In genomic region chr3:51686056-51686455, GRCh38 we compare ENCODE assay signal across 10 cellular contexts. TPM values are rescaled to one million over a fixed set of nuclear protein-coding genes. Genes with fewer than 3 reads are reported as not detected.
A peak's percentile ranks its signal among the peaks of the same experiment; 100 is the strongest.
DNase-seq lines count a peak whose midpoint lies in the region; FAIRE-seq and TF ChIP-seq lines count a peak whose summit lies in the region.
"Had no signal": no experiment of that assay in that cellular context is flagged by ENCODE, and none has a peak within 500 bp of the region (broad histone marks: within the 10 kb centered on the region; RNA-seq: fewer than 3 reads in every experiment).

No MANE protein-coding gene starts in this region.

- H3K36me3 ChIP-seq in muscle layer of duodenum (ENCODE audit: control insufficient read depth in 1 of 2, insufficient read depth in 2 of 2, low read length in 2 of 2) (peaks cover 34 to 43% of the 10 kb centered on the region in 2 donors), testis (ENCODE audit: low read depth, missing control alignments) (no peaks in the 10 kb centered on the region)

- CTCF ChIA-PET in activated naive CD4-positive, alpha-beta T cell treated with anti-CD3 and anti-CD28 coated beads for 36 hours (lab: Charles Lee) = interaction anchor here (0.5 to 7.9 kb wide), 4 partner anchors 11 to 653 kb away, joined by 3 to 136 read pairs (median 6); partner anchors contain the start of gene DCAF1
- CTCF ChIA-PET in MCF 10A (lab: Yijun Ruan, JAX) = interaction anchor here (0.9 to 1.6 kb wide), 5 partner anchors 17 to 296 kb away, joined by 3 to 11 read pairs (median 3); no protein-coding TSS in a partner anchor

- no peak for FAIRE-seq in urothelium cell line (lab: Jason Lieb, UNC)
- FAIRE-seq: colon had no signal

- peak overlapping the region; percentile 90 for H3K27ac Mint-ChIP-seq in activated naive CD4-positive, alpha-beta T cell treated with anti-CD3 and anti-CD28 coated beads for 36 hours
- H3K27ac Mint-ChIP-seq in MCF 10A (ENCODE audit: low read depth, unreplicated experiment) = peak overlapping the region; percentile 70

- H3K4me1 Mint-ChIP-seq in activated naive CD4-positive, alpha-beta T cell treated with anti-CD3 and anti-CD28 coated beads for 36 hours (ENCODE audit: low read depth) = peaks cover 79% of the 10 kb centered on the region
- H3K4me1 Mint-ChIP-seq in MCF 10A (ENCODE audit: insufficient read depth, unreplicated experiment) = peaks cover 36% of the 10 kb centered on the region

- no peaks in the 10 kb centered on the region for H3K9me3 Mint-ChIP-seq in activated naive CD4-positive, alpha-beta T cell treated with anti-CD3 and anti-CD28 coated beads for 36 hours
- H3K9me3 Mint-ChIP-seq in MCF 10A (ENCODE audit: unreplicated experiment) = no peaks in the 10 kb centered on the region

- H3K27me3 ChIP-seq in muscle layer of duodenum (ENCODE audit: low read depth, low read length) = no peaks in the 10 kb centered on the region
- H3K27me3 ChIP-seq in testis = no peaks in the 10 kb centered on the region

- H3K4me3 Mint-ChIP-seq in activated naive CD4-positive, alpha-beta T cell treated with anti-CD3 and anti-CD28 coated beads for 36 hours = peak overlapping the region; percentile 37
- H3K4me3 Mint-ChIP-seq in MCF 10A (ENCODE audit: unreplicated experiment) = no peak overlapping the region

- peaks cover 33% of the 10 kb centered on the region for H3K36me3 Mint-ChIP-seq in activated naive CD4-positive, alpha-beta T cell treated with anti-CD3 and anti-CD28 coated beads for 36 hours (ENCODE audit: low read depth)
- H3K36me3 Mint-ChIP-seq in MCF 10A (ENCODE audit: insufficient read depth, unreplicated experiment) = peaks cover 65% of the 10 kb centered on the region

- peak overlapping the region; percentile 60 for H3K27ac ChIP-seq in muscle layer of duodenum (ENCODE audit: low read length)
- H3K27ac ChIP-seq in testis = peak overlapping the region; percentile 50 to 57

- intact Hi-C loops in activated naive CD4-positive, alpha-beta T cell treated with anti-CD3 and anti-CD28 coated beads for 36 hours (cut with micrococcal nuclease) = loop anchor here (1.0 kb wide), 5 partner anchors 11 to 186 kb away; partner anchors contain the start of genes DCAF1, RAD54L2 and TEX264
- intact Hi-C loops in MCF 10A (cut with micrococcal nuclease) = no loop called here
- intact Hi-C loops in testis (cut with DNase I; ENCODE audit: low total_unique reads) = no loop called here

- H3K4me3 ChIP-seq in muscle layer of duodenum (ENCODE audit: low read depth in 1 of 2, low read length in 2 of 2) = no peak overlapping the region
- no peak overlapping the region for H3K4me3 ChIP-seq in testis

- DNase-seq in activated naive CD4-positive, alpha-beta T cell treated with anti-CD3 and anti-CD28 coated beads for 36 hours = no peak
- DNase-seq in activated naive CD4-positive, alpha-beta T cell treated with Interleukin-2 at 50 U/mL for 16 hours = no peak
- DNase-seq in MCF 10A (ENCODE audit: unreplicated experiment) = no peak
- no peak for DNase-seq in testis
- no peak for DNase-seq in activated effector memory CD4-positive, alpha-beta T cell treated with anti-CD3 and anti-CD28 coated beads, Interleukin-2, amount 50 U/mL, for 16 hours
- DNase-seq in NCI-H510A treated with DMSO at 0.1 percent for 48 hours (lab: John Stamatoyannopoulos, UW) = no peak
- no peak for DNase-seq in urothelium cell line (ENCODE audit: low spot score)
- DNase-seq: NCI-H2029 treated with DMSO at 0.1 percent for 48 hours had no signal

- H3K27me3 Mint-ChIP-seq in activated naive CD4-positive, alpha-beta T cell treated with anti-CD3 and anti-CD28 coated beads for 36 hours (ENCODE audit: low read depth) = no peaks in the 10 kb centered on the region
- H3K27me3 Mint-ChIP-seq in MCF 10A (ENCODE audit: insufficient read depth, unreplicated experiment) = no peaks in the 10 kb centered on the region

- no peak for TF ChIP-seq POLR2A in testis (IDR thresholded peaks at IDR 0.05)

- BruUV-seq in MCF 10A (replicated peaks; lab: Mats Ljungman, UMichigan) = no TSS peak

- TF ChIP-seq CTCF in MCF 10A (IDR thresholded peaks at IDR 0.05; ENCODE audit: unreplicated experiment) (no peak), testis (IDR thresholded peaks at IDR 0.05) (no peak)

- POLR2A ChIA-PET in MCF 10A (lab: Yijun Ruan, JAX) = interaction anchor here (1.2 to 1.5 kb wide), 2 partner anchors 13 to 186 kb away, joined by 3 to 4 read pairs; partner anchors contain the start of gene DCAF1

- peaks cover 10 to 18% of the 10 kb centered on the region in 2 donors for H3K4me1 ChIP-seq in muscle layer of duodenum (ENCODE audit: control insufficient read depth in 1 of 2, insufficient read depth in 2 of 2, low read length in 2 of 2)
- peaks cover 51% of the 10 kb centered on the region for H3K4me1 ChIP-seq in testis

- no peaks in the 10 kb centered on the region for H3K9me3 ChIP-seq in muscle layer of duodenum (ENCODE audit: control insufficient read depth in 1 of 2, low read length in 2 of 2)
- H3K9me3 ChIP-seq in testis = no peaks in the 10 kb centered on the region

- WGBS in testis, 2 donors = 58 to 64% methylated on average over 4 of the region's 4 CpGs

RNA-seq across cellular contexts. Expression of gene TEX264, which starts 15.0 kb away (rescaled TPM):
- 10 to 100 TPM; 23.7 to 26.6 TPM for total RNA-seq in activated naive CD4-positive, alpha-beta T cell treated with anti-CD3 and anti-CD28 coated beads for 36 hours
- total RNA-seq in MCF 10A (2022) (41.3 and 46.4 TPM in 2 replicates), testis (100 to 1,000 TPM; 241 to 251 TPM)
- polyA plus RNA-seq in testis (ENCODE audit: insufficient read depth, low read depth, low replicate concordance) = 252 TPM

RNA-seq across cellular contexts. Expression of gene GRM2, which starts 20.8 kb away (rescaled TPM):
- total RNA-seq in activated naive CD4-positive, alpha-beta T cell treated with anti-CD3 and anti-CD28 coated beads for 36 hours = under 1 TPM in 1 of 2 experiments, not detected in 1; 0.07 TPM
- 0.23 and 0.44 TPM in 2 replicates for total RNA-seq in MCF 10A (2022)
- 10 to 100 TPM; 16.9 to 34.7 TPM for total RNA-seq in testis
- 10.7 TPM for polyA plus RNA-seq in testis (ENCODE audit: insufficient read depth, low read depth, low replicate concordance)

Comparison
In these comparisons a context has a peak if more than half of its experiments do, and no peak if none do; other contexts are left out.
1. RNA of gene GRM2, which starts 20.8 kb away (total RNA-seq): 16.9 to 34.7 TPM in testis; 0.23 to 0.44 TPM in MCF 10A and 0.07 TPM in activated naive CD4-positive, alpha-beta T cell treated with anti-CD3 and anti-CD28 coated beads for 36 hours; every median in the first group is over 10 times any median in the second.